ENCODE assay signal across 8 cellular contexts in genomic region chr14:66624319-66624937, GRCh38.
A peak's percentile ranks its signal among the peaks of the same experiment; 100 is the strongest.
DNase-seq lines count a peak whose midpoint lies in the region; ATAC-seq and TF ChIP-seq lines count a peak whose summit lies in the region.

No MANE protein-coding gene starts in this region.

- no peaks in the 10 kb centered on the region for H3K27me3 ChIP-seq in DND-41 (ENCODE audit: insufficient read depth, low read length, poor library complexity)
- no peaks in the 10 kb centered on the region for H3K27me3 ChIP-seq in H7 (ENCODE audit: control insufficient read depth, insufficient read depth, low read length)

- no peak overlapping the region for H3K27ac ChIP-seq in DND-41 (ENCODE audit: low read length)

- DNase-seq in DND-41 (peak; percentile 48), H7 (peak; percentile 30), NCI-H226 (peak; percentile 43), glomerular endothelial cell (ENCODE audit: extremely low read depth, low read depth, low spot score) (peak; percentile 51), posterior cingulate gyrus (peak in 7 of 10 donors; percentile 35 to 92 (median 56)), GOT3 (lab: John Stamatoyannopoulos, UW) (no peak)
- peak; percentile 53 for DNase-seq in activated CD8-positive, alpha-beta T cell treated with anti-CD3 and anti-CD28 coated beads, Interleukin-2, amount 10 ng/mL, durations not matched to agents 7 days and 5 days

- no peaks in the 10 kb centered on the region for H3K4me1 ChIP-seq in DND-41 (ENCODE audit: insufficient read depth, low read length)

- ATAC-seq in DND-41 (ENCODE audit: insufficient read depth, low read depth) = peak; percentile 81
- ATAC-seq in activated CD8-positive, alpha-beta T cell treated with anti-CD3 and anti-CD28 coated beads, Interleukin-2, amount 10 ng/mL, durations not matched to agents 7 days and 5 days = peak; percentile 69
- no peak for ATAC-seq in HG03108 (IDR thresholded peaks at IDR 0.05; ENCODE audit: unreplicated experiment)

- CTCF ChIA-PET in activated CD8-positive, alpha-beta T cell treated with anti-CD3 and anti-CD28 coated beads, Interleukin-2, amount 10 ng/mL, durations not matched to agents 7 days and 5 days (lab: Charles Lee) = interaction anchor here (0.6 to 2.1 kb wide), 17 partner anchors 12 to 731 kb away, joined by 3 to 12 read pairs (median 4); no protein-coding TSS in a partner anchor

- peaks cover 5% of the 10 kb centered on the region for H3K36me3 Mint-ChIP-seq in activated CD8-positive, alpha-beta T cell treated with anti-CD3 and anti-CD28 coated beads, Interleukin-2, amount 10 ng/mL, durations not matched to agents 7 days and 5 days (ENCODE audit: low read depth)

- H3K36me3 ChIP-seq in DND-41 (ENCODE audit: insufficient read depth, low read length) = no peaks in the 10 kb centered on the region
- H3K36me3 ChIP-seq in H7 (replicated peaks; ENCODE audit: control insufficient read depth, insufficient read depth, low read length) = no peaks in the 10 kb centered on the region

- H2AFZ ChIP-seq in DND-41 (ENCODE audit: low read depth, low read length) = no peak overlapping the region

- H3K27ac Mint-ChIP-seq in activated CD8-positive, alpha-beta T cell treated with anti-CD3 and anti-CD28 coated beads, Interleukin-2, amount 10 ng/mL, durations not matched to agents 7 days and 5 days = no peak overlapping the region

- no peak overlapping the region for H3K9ac ChIP-seq in DND-41 (ENCODE audit: low read depth, low read length)

- peaks cover 9% of the 10 kb centered on the region; the same call in 1 of the 2 replicates for H4K20me1 ChIP-seq in DND-41 (ENCODE audit: insufficient read depth, low read length)

- H3K27me3 Mint-ChIP-seq in activated CD8-positive, alpha-beta T cell treated with anti-CD3 and anti-CD28 coated beads, Interleukin-2, amount 10 ng/mL, durations not matched to agents 7 days and 5 days (ENCODE audit: low read depth) = no peaks in the 10 kb centered on the region

- H3K4me2 ChIP-seq in DND-41 (ENCODE audit: insufficient read depth, low read length) = no peak overlapping the region

- POLR2A ChIA-PET in activated CD8-positive, alpha-beta T cell treated with anti-CD3 and anti-CD28 coated beads, Interleukin-2, amount 10 ng/mL, durations not matched to agents 7 days and 5 days (lab: Charles Lee) = interaction anchor here (0.5 kb wide), 1 partner anchor 1950 kb away, joined by 4 read pairs; no protein-coding TSS in a partner anchor

- no peaks in the 10 kb centered on the region for H3K9me3 Mint-ChIP-seq in activated CD8-positive, alpha-beta T cell treated with anti-CD3 and anti-CD28 coated beads, Interleukin-2, amount 10 ng/mL, durations not matched to agents 7 days and 5 days (ENCODE audit: insufficient read depth)

- no peak overlapping the region for H3K4me3 ChIP-seq in DND-41 (ENCODE audit: low read depth in 1 of 2, low read length in 2 of 2)
- no peak overlapping the region for H3K4me3 ChIP-seq in H7 (ENCODE audit: insufficient read depth, low read depth, low read length)

- peak; percentile 63 for TF ChIP-seq CTCF in DND-41 (IDR thresholded peaks at IDR 0.05; ENCODE audit: borderline replicate concordance, extremely low read depth, low read length, poor library complexity, severe bottlenecking)

- intact Hi-C loops in posterior cingulate gyrus (cut with DNase I) = no loop called here

- H3K9me3 ChIP-seq in DND-41 (ENCODE audit: insufficient read depth, low read length, severe bottlenecking) = peaks cover 6% of the 10 kb centered on the region

- H3K4me3 Mint-ChIP-seq in activated CD8-positive, alpha-beta T cell treated with anti-CD3 and anti-CD28 coated beads, Interleukin-2, amount 10 ng/mL, durations not matched to agents 7 days and 5 days = no peak overlapping the region

- H3K4me1 Mint-ChIP-seq in activated CD8-positive, alpha-beta T cell treated with anti-CD3 and anti-CD28 coated beads, Interleukin-2, amount 10 ng/mL, durations not matched to agents 7 days and 5 days (ENCODE audit: low read depth) = no peaks in the 10 kb centered on the region

- peaks cover 14% of the 10 kb centered on the region; the same call in 1 of the 2 replicates for H3K79me2 ChIP-seq in DND-41 (ENCODE audit: insufficient read depth, low read length)
